19 cellular contexts compared by ENCODE assay signal in the genomic region with DNA sequence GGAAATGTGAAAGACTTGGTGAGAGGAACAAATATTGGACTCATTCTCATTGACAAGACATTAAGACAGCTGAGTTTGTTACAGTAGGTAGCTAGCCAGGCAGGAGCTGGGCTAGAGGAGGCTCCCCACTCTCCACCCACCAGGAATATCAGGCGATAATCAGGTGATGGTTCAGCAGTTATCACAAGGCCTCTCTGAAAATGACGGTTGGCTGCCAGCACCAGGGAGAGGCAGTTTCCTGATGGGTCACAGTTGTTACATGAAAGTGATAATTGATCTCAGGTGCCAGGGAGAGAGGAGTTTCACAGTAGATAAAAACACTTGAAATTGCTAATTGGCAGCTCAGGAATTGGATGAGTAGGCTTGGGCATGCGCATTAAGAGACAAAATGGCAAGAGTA.
"Had no signal": no experiment of that assay in that cellular context is flagged by ENCODE, and none has a peak within 500 bp of the region (broad histone marks: within the 10 kb centered on the region; RNA-seq: fewer than 3 reads in every experiment).

No MANE protein-coding gene starts in this region.

- H3K36me3 Mint-ChIP-seq: activated naive CD4-positive, alpha-beta T cell treated with anti-CD3 and anti-CD28 coated beads, Interleukin-2, amount 10 ng/mL, durations not matched to agents 7 days and 5 days; natural killer cell; stimulated activated effector memory CD8-positive, alpha-beta T cell treated with anti-CD3 and anti-CD28 coated beads, Interleukin-12 subunit alpha, Interleukin-12 subunit beta, amount 100 ng/mL, for 72 hours had no signal

- H3K9me3 Mint-ChIP-seq: activated naive CD8-positive, alpha-beta T cell treated with anti-CD3 and anti-CD28 coated beads, Interleukin-2, amount 50 U/mL, for 24 hours; activated T-cell treated with anti-CD3 and anti-CD28 coated beads, Interleukin-2, amount 50 U/mL, for 4 hours; brain; central memory CD8-positive, alpha-beta T cell; stimulated activated effector memory CD8-positive, alpha-beta T cell treated with anti-CD3 and anti-CD28 coated beads, Interleukin-12 subunit alpha, Interleukin-12 subunit beta, amount 100 ng/mL, for 72 hours had no signal

- H3K9me3 ChIP-seq: colonic mucosa, esophagus squamous epithelium, neutrophil, sigmoid colon had no signal

- H3K4me1 Mint-ChIP-seq: activated naive CD4-positive, alpha-beta T cell treated with anti-CD3 and anti-CD28 coated beads, Interleukin-2, amount 10 ng/mL, durations not matched to agents 7 days and 5 days; activated naive CD8-positive, alpha-beta T cell treated with anti-CD3 and anti-CD28 coated beads, Interleukin-2, amount 50 U/mL, for 24 hours; central memory CD8-positive, alpha-beta T cell; natural killer cell; stimulated activated effector memory CD8-positive, alpha-beta T cell treated with anti-CD3 and anti-CD28 coated beads, Interleukin-12 subunit alpha, Interleukin-12 subunit beta, amount 100 ng/mL, for 72 hours had no signal

- H3K27ac Mint-ChIP-seq: activated naive CD4-positive, alpha-beta T cell treated with anti-CD3 and anti-CD28 coated beads, Interleukin-2, amount 10 ng/mL, durations not matched to agents 7 days and 5 days; activated naive CD8-positive, alpha-beta T cell treated with anti-CD3 and anti-CD28 coated beads, Interleukin-2, amount 50 U/mL, for 24 hours; natural killer cell; stimulated activated effector memory CD8-positive, alpha-beta T cell treated with anti-CD3 and anti-CD28 coated beads, Interleukin-12 subunit alpha, Interleukin-12 subunit beta, amount 100 ng/mL, for 72 hours had no signal

- DNase-seq: activated CD4-positive, alpha-beta T cell treated with anti-CD3 and anti-CD28 coated beads, Interleukin-2, amount 50 U/mL, for 1 hour; activated CD8-positive, alpha-beta memory T cell treated with anti-CD3 and anti-CD28 coated beads, Interleukin-2, amount 50 U/mL, for 4 hours; activated effector memory CD4-positive, alpha-beta T cell treated with Interleukin-2 at 50 U/mL for 16 hours; activated naive CD4-positive, alpha-beta T cell treated with anti-CD3 and anti-CD28 coated beads, Interleukin-2, amount 10 ng/mL, durations not matched to agents 7 days and 5 days; activated naive CD8-positive, alpha-beta T cell treated with anti-CD3 and anti-CD28 coated beads, Interleukin-2, amount 50 U/mL, for 24 hours; activated T-cell treated with anti-CD3 and anti-CD28 coated beads, Interleukin-2, amount 50 U/mL, for 4 hours; anterior cingulate cortex; colonic mucosa; effector CD4-positive, alpha-beta T cell; esophagus squamous epithelium; natural killer cell; sigmoid colon; stimulated activated CD4-positive, alpha-beta T cell treated with anti-CD3 and anti-CD28 coated beads, Interleukin-4, amount 100 ng/mL, for 24 hours; T1000 had no signal

- ATAC-seq: activated CD4-positive, CD25-positive, alpha-beta regulatory T cell treated with anti-CD3 and anti-CD28 coated beads, Interleukin-2, amount 50 U/mL, for 24 hours; activated naive CD8-positive, alpha-beta T cell treated with anti-CD3 and anti-CD28 coated beads, Interleukin-2, amount 50 U/mL, for 24 hours; activated T-cell treated with anti-CD3 and anti-CD28 coated beads, Interleukin-2, amount 50 U/mL, for 4 hours; natural killer cell; stimulated activated effector memory CD8-positive, alpha-beta T cell treated with anti-CD3 and anti-CD28 coated beads, Interleukin-12 subunit alpha, Interleukin-12 subunit beta, amount 100 ng/mL, for 72 hours had no signal

- H3K4me3 Mint-ChIP-seq: activated naive CD4-positive, alpha-beta T cell treated with anti-CD3 and anti-CD28 coated beads, Interleukin-2, amount 10 ng/mL, durations not matched to agents 7 days and 5 days; activated naive CD8-positive, alpha-beta T cell treated with anti-CD3 and anti-CD28 coated beads, Interleukin-2, amount 50 U/mL, for 24 hours; activated T-cell treated with anti-CD3 and anti-CD28 coated beads, Interleukin-2, amount 50 U/mL, for 4 hours; brain; central memory CD8-positive, alpha-beta T cell; natural killer cell; stimulated activated effector memory CD8-positive, alpha-beta T cell treated with anti-CD3 and anti-CD28 coated beads, Interleukin-12 subunit alpha, Interleukin-12 subunit beta, amount 100 ng/mL, for 72 hours had no signal

- H3K27me3 Mint-ChIP-seq: activated naive CD4-positive, alpha-beta T cell treated with anti-CD3 and anti-CD28 coated beads, Interleukin-2, amount 10 ng/mL, durations not matched to agents 7 days and 5 days; activated naive CD8-positive, alpha-beta T cell treated with anti-CD3 and anti-CD28 coated beads, Interleukin-2, amount 50 U/mL, for 24 hours; brain; central memory CD8-positive, alpha-beta T cell had no signal
